In genomic region chr15:85997618-85998017, GRCh38 we compare ENCODE assay signal across 20 cellular contexts.
"Had no signal": no experiment of that assay in that cellular context is flagged by ENCODE, and none has a peak within 500 bp of the region (broad histone marks: within the 10 kb centered on the region; RNA-seq: fewer than 3 reads in every experiment).

No MANE protein-coding gene starts in this region.

- H3K36me3 ChIP-seq: Peyer's patch, SJCRH30 had no signal

- H3K4me3 ChIP-seq: PC-9, Peyer's patch, SJCRH30 had no signal

- H3K27ac ChIP-seq: PC-9, Peyer's patch, SJCRH30 had no signal

- H3K4me1 ChIP-seq: Peyer's patch had no signal

- DNase-seq: Karpas-422; KBM-7; MM.1S; NCI-H1092 treated with DMSO at 0.1 percent for 48 hours; NCI-H1436; NCI-H187; NCI-H2029; NCI-H2081 treated with DMSO at 0.1 percent for 48 hours; NCI-H2171; NCI-H226; NCI-H446; NCI-H510A; NCI-H524 treated with DMSO at 0.1 percent for 48 hours; NCI-H69; NK-92 treated with Interleukin-12 subunit alpha and Interleukin-12 subunit beta, amount 100 ng/mL, for 24 hours; PC-9; Peyer's patch; SHP77 treated with DMSO at 0.1 percent for 48 hours; SJCRH30; T-helper 1 cell had no signal

- H3K9me3 ChIP-seq: Peyer's patch, SJCRH30 had no signal
